Comparison of ENCODE assay signal across 12 cellular contexts in genomic region chr12:2360630-2361170, GRCh38.
A peak's percentile ranks its signal among the peaks of the same experiment; 100 is the strongest.
DNase-seq lines count a peak whose midpoint lies in the region; ATAC-seq and TF ChIP-seq lines count a peak whose summit lies in the region.
"Had no signal": no experiment of that assay in that cellular context is flagged by ENCODE, and none has a peak within 500 bp of the region (broad histone marks: within the 10 kb centered on the region; RNA-seq: fewer than 3 reads in every experiment).

No MANE protein-coding gene starts in this region.

- peaks cover 4% of the 10 kb centered on the region for H3K36me3 Mint-ChIP-seq in glutamatergic neuron (ENCODE audit: unreplicated experiment)
- H3K36me3 Mint-ChIP-seq: CD14-positive monocyte had no signal

- H3K9me3 Mint-ChIP-seq in glutamatergic neuron (ENCODE audit: unreplicated experiment) = peaks cover 7% of the 10 kb centered on the region

- no peak overlapping the region for H3K27ac Mint-ChIP-seq in glutamatergic neuron (ENCODE audit: unreplicated experiment)
- H3K27ac Mint-ChIP-seq: CD14-positive monocyte had no signal

- CTCF ChIA-PET in HEK293T (lab: Yijun Ruan, JAX) = interaction anchor here (0.5 to 1.6 kb wide), 11 partner anchors 11 to 327 kb away, joined by 3 to 7 read pairs (median 3); no protein-coding TSS in a partner anchor

- H3K4me3 ChIP-seq in AG09309 (ENCODE audit: control insufficient read depth, low read depth, low read length) = no peak overlapping the region
- H3K4me3 ChIP-seq: adrenal gland, gastrocnemius medialis, Peyer's patch had no signal

- ATAC-seq in HG03354 (IDR thresholded peaks at IDR 0.05; ENCODE audit: poor library complexity, severe bottlenecking, unreplicated experiment) = no peak
- no peak for ATAC-seq in GM18873 (IDR thresholded peaks at IDR 0.05; ENCODE audit: low FRiP score, unreplicated experiment)
- ATAC-seq: gastrocnemius medialis had no signal

- no peak overlapping the region for H3K4me3 Mint-ChIP-seq in glutamatergic neuron (ENCODE audit: unreplicated experiment)
- H3K4me3 Mint-ChIP-seq: CD14-positive monocyte had no signal

- H3K27me3 Mint-ChIP-seq in glutamatergic neuron (ENCODE audit: unreplicated experiment) = peaks cover 11% of the 10 kb centered on the region

- no peak for DNase-seq in AG09309 (ENCODE audit: low read depth)
- DNase-seq in HEK293T (ENCODE audit: extremely low spot score) = peak; percentile 39
- peak; percentile 38 for DNase-seq in SW480 (ENCODE audit: low spot score)
- no peak for DNase-seq in glutamatergic neuron
- DNase-seq in SKM-1 (lab: John Stamatoyannopoulos, UW; ENCODE audit: unreplicated experiment) = no peak
- no peak for DNase-seq in cortex of kidney (lab: John Stamatoyannopoulos, UW)
- DNase-seq: adrenal gland, gastrocnemius medialis had no signal

- POLR2A ChIA-PET in HEK293T (lab: Yijun Ruan, JAX) = no interaction called here

- H3K4me1 Mint-ChIP-seq in glutamatergic neuron (ENCODE audit: low read depth, unreplicated experiment) = peaks cover 36% of the 10 kb centered on the region

- peak; percentile 22 for TF ChIP-seq CTCF in AG09309 (IDR thresholded peaks at IDR 0.05; ENCODE audit: control insufficient read depth, insufficient read depth, low read depth, low read length, missing control alignments)
- peak; percentile 62 for TF ChIP-seq CTCF in glutamatergic neuron (IDR thresholded peaks at IDR 0.05; ENCODE audit: partially characterized antibody, unreplicated experiment)

TF ChIP-seq in HEK293T, 16 proteins besides CTCF, POLR2A, EP300 and RAD21:
- no peak for TF ChIP-seq SUZ12 (IDR thresholded peaks at IDR 0.05)
- no peak for TF ChIP-seq BHLHE40 (IDR thresholded peaks at IDR 0.05; ENCODE audit: borderline replicate concordance)
- no peak for TF ChIP-seq ELF4 (IDR thresholded peaks at IDR 0.05)
- no peak for TF ChIP-seq ZNF384 (IDR thresholded peaks at IDR 0.05)
- TF ChIP-seq FOXK2 (IDR thresholded peaks at IDR 0.05) = no peak
- no peak for TF ChIP-seq SP1 (IDR thresholded peaks at IDR 0.05)
- TF ChIP-seq FOXA1 (IDR thresholded peaks at IDR 0.05) = no peak
- TF ChIP-seq FOXM1 (IDR thresholded peaks at IDR 0.05; ENCODE audit: borderline replicate concordance) = no peak
- no peak for TF ChIP-seq ARNT (IDR thresholded peaks at IDR 0.05)
- TF ChIP-seq LEF1 (IDR thresholded peaks at IDR 0.05; ENCODE audit: borderline replicate concordance) = no peak
- no peak for TF ChIP-seq NFRKB (IDR thresholded peaks at IDR 0.05)
- no peak for TF ChIP-seq HDGF (IDR thresholded peaks at IDR 0.05; ENCODE audit: borderline replicate concordance)

Comparison
In these comparisons a context has a peak if more than half of its experiments do, and no peak if none do; other contexts are left out.
1. DNase-seq: peak in HEK293T (single experiment) and SW480 (single experiment); none in AG09309 (single experiment), glutamatergic neuron (single experiment), SKM-1 (single experiment) and cortex of kidney (single experiment).